26 cellular contexts compared by ENCODE assay signal in the genomic region with DNA sequence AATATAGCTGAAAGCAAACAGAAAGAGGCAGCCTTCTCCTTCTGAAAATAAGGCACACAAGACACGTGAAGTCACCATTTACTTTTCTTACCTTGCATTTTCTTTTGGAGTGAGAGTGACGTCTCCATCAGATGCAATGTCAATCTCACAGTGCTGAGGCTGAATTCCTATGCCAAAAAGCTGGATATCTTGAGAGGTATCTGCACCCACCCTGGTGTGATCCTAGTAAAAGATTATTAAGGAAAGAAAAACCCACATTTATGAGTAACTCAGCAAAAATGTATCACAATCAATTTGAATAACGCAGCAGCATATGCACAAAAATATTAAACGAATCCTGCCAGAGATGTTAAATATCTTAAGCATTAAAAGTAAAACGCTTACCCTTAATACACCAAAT.
"Had no signal": no experiment of that assay in that cellular context is flagged by ENCODE, and none has a peak within 500 bp of the region (broad histone marks: within the 10 kb centered on the region; RNA-seq: fewer than 3 reads in every experiment).

No MANE protein-coding gene starts in this region.

- H3K27me3 ChIP-seq: colonic mucosa, dorsolateral prefrontal cortex, esophagus squamous epithelium, gastrocnemius medialis, heart right ventricle, left lung had no signal

- H3K9me3 Mint-ChIP-seq: mesothelial cell of epicardium had no signal

- H3K36me3 ChIP-seq: colonic mucosa had no signal

- H3K4me3 ChIP-seq: colonic mucosa, dorsolateral prefrontal cortex, esophagus squamous epithelium, gastrocnemius medialis, heart right ventricle, left lung, lower lobe of right lung, mucosa of descending colon had no signal

- DNase-seq: colonic mucosa; cortex of kidney; dermis blood vessel endothelial cell; dorsolateral prefrontal cortex; effector CD4-positive, alpha-beta T cell; effector memory CD4-positive, alpha-beta T cell; erythroblast; esophagus squamous epithelium; foreskin fibroblast; foreskin melanocyte; gastrocnemius medialis; glutamatergic neuron; head of caudate nucleus; heart right ventricle; hippocampal formation; left cardiac atrium; left lung; left ventricle myocardium superior; lower lobe of right lung; mesenchymal stem cell; mucosa of descending colon had no signal

- FAIRE-seq: islet of Langerhans, keratinocyte had no signal

- H3K9me3 ChIP-seq: colonic mucosa, esophagus squamous epithelium, gastrocnemius medialis, heart right ventricle, left lung, lower lobe of right lung, mucosa of descending colon had no signal

- H3K27ac Mint-ChIP-seq: mesothelial cell of epicardium had no signal

- H3K4me1 ChIP-seq: colonic mucosa, gastrocnemius medialis, left lung, lower lobe of right lung had no signal

- H3K4me3 Mint-ChIP-seq: mesothelial cell of epicardium had no signal

- H3K4me1 Mint-ChIP-seq: mesothelial cell of epicardium had no signal

- H3K27ac ChIP-seq: colonic mucosa, dorsolateral prefrontal cortex, epithelial cell of prostate, esophagus squamous epithelium, gastrocnemius medialis, heart right ventricle, left lung, lower lobe of right lung had no signal

- ATAC-seq: esophagus mucosa, gastrocnemius medialis, heart right ventricle, left cardiac atrium, left lung, left ventricle myocardium superior, lower lobe of right lung, mucosa of descending colon had no signal
